Comparison of ENCODE assay signal across 19 cellular contexts in the genomic region with DNA sequence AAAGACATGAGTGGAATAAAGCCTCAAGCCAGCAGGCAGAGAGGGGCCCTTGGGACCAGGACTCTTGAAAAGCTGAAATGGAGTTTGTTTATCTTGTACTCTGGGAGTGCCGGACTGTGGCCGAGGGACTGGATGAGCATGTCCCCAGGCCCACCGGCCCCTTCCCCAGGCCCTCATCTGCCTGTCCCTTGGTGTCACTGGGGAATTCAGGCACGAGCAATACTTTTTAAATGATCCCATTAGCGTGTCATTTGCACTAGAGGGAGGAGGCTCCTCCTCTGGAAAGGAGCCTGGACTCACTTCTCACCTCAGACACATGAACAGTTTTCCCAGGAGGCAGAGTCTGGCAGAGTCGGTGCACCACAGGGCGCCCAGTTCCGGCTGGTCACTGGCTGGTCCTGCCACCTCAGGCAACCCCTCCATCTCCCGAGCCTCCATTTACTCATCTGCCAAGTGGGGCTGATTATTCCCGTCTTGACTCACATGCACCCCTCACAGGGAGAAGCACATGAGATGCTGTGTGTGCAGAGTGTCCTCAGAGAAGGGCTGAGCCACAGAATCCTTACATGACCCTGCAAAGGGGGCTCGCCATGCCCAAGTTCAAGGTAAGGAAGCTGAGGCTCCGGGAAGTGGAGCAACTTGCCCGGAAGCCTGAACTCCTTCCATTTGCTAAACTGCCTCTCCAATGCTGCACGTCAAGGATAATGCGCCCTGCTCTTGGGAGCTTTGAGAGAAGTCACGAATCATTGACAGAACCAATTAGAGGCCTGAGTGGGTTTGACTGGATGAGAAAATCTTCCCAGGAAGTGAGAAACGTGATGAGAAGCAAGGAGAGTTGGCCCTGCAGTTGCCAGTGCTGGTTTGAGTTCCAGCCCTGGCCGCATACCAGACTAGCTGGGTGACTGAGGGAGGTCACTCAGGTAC. TPM values are rescaled to one million over a fixed set of nuclear protein-coding genes. Genes with fewer than 3 reads are reported as not detected.
DNase-seq lines count a peak whose midpoint lies in the region; ATAC-seq, FAIRE-seq and TF ChIP-seq lines count a peak whose summit lies in the region.
"Had no signal": no experiment of that assay in that cellular context is flagged by ENCODE, and none has a peak within 500 bp of the region (broad histone marks: within the 10 kb centered on the region; RNA-seq: fewer than 3 reads in every experiment).

No MANE protein-coding gene starts in this region.

- H3K9me3 Mint-ChIP-seq in nephron, result no peaks in the 10 kb centered on the region
- H3K9me3 Mint-ChIP-seq: activated T-helper 2 cell treated with anti-CD3 and anti-CD28 coated beads, Interferon-gamma antibody, Interleukin-2, Interleukin-4, amounts not matched to agents 10 μg/mL and 5 μg/mL and 100 μg/mL, durations not matched to agents 14 hours and 24 hours and 36 hours; memory B cell had no signal

- no peak for TF ChIP-seq CTCF in esophagus squamous epithelium (IDR thresholded peaks at IDR 0.05)
- no peak for TF ChIP-seq CTCF in nephron (IDR thresholded peaks at IDR 0.05; ENCODE audit: unreplicated experiment in 3 of 3)
- no peak for TF ChIP-seq CTCF in upper lobe of right lung (IDR thresholded peaks at IDR 0.05)

- DNase-seq in Right ventricle myocardium inferior (ENCODE audit: missing footprints) (peak; percentile 56), cardiac septum (ENCODE audit: low spot score) (no peak), esophagus squamous epithelium (lab: John Stamatoyannopoulos, UW) (no peak), upper lobe of right lung (peak; percentile 61), frontal cortex (ENCODE audit: low spot score in 2 of 2) (no peak), pons (ENCODE audit: low spot score) (no peak)
- DNase-seq: dermis blood vessel endothelial cell, DND-41, NCI-H446 treated with DMSO at 0.1 percent for 48 hours, T-helper 2 cell had no signal

- H3K4me3 ChIP-seq in esophagus squamous epithelium (no peak overlapping the region), upper lobe of right lung (no peak overlapping the region)

- intact Hi-C loops in Right ventricle myocardium inferior (cut with DNase I), result no loop called here
- intact Hi-C loops in cardiac septum (cut with DNase I), result no loop called here
- intact Hi-C loops in esophagus squamous epithelium (cut with DNase I), result no loop called here
- intact Hi-C loops in upper lobe of right lung (cut with DNase I), result no loop called here

- ATAC-seq in Right ventricle myocardium inferior, result peak; percentile 39
- ATAC-seq in upper lobe of right lung, result no peak
- no peak for ATAC-seq in HG02610 (IDR thresholded peaks at IDR 0.05; ENCODE audit: unreplicated experiment)

- H3K36me3 ChIP-seq in esophagus squamous epithelium (no peaks in the 10 kb centered on the region), upper lobe of right lung (no peaks in the 10 kb centered on the region)

- 63 to 66% methylated on average over 14 to 16 of the region's 18 CpGs for WGBS in esophagus squamous epithelium, 2 donors

- peaks cover 73% of the 10 kb centered on the region for H3K4me1 Mint-ChIP-seq in nephron

- no peak for FAIRE-seq in frontal cortex (lab: Jason Lieb, UNC)

- no peaks in the 10 kb centered on the region for H3K36me3 Mint-ChIP-seq in nephron (ENCODE audit: low read depth)
- H3K36me3 Mint-ChIP-seq: memory B cell had no signal

- peaks cover 47% of the 10 kb centered on the region for H3K27me3 Mint-ChIP-seq in nephron (ENCODE audit: low read depth)

- H3K27me3 ChIP-seq in esophagus squamous epithelium, result peaks cover 0 to 29% (median 0%) of the 10 kb centered on the region in 4 donors
- H3K27me3 ChIP-seq in upper lobe of right lung, result peaks cover 4% of the 10 kb centered on the region

- TF ChIP-seq POLR2A in esophagus squamous epithelium (IDR thresholded peaks at IDR 0.05), result no peak

- H3K9me3 ChIP-seq in esophagus squamous epithelium (no peaks in the 10 kb centered on the region), upper lobe of right lung (no peaks in the 10 kb centered on the region)

- peak overlapping the region; percentile 56 to 90 (median 65) for H3K27ac Mint-ChIP-seq in nephron
- H3K27ac Mint-ChIP-seq: activated T-helper 2 cell treated with anti-CD3 and anti-CD28 coated beads, Interferon-gamma antibody, Interleukin-2, Interleukin-4, amounts not matched to agents 10 μg/mL and 5 μg/mL and 100 μg/mL, durations not matched to agents 14 hours and 24 hours and 36 hours; memory B cell had no signal

- peak overlapping the region in 3 of 4 donors; percentile 25 to 73 (median 25) for H3K27ac ChIP-seq in esophagus squamous epithelium
- H3K27ac ChIP-seq in upper lobe of right lung, result peak overlapping the region; percentile 30

- no peak overlapping the region for H3K4me3 Mint-ChIP-seq in nephron
- H3K4me3 Mint-ChIP-seq: memory B cell had no signal

- H3K4me1 ChIP-seq in esophagus squamous epithelium (peaks cover 3 to 42% (median 18%) of the 10 kb centered on the region in 3 donors), upper lobe of right lung (peaks cover 52% of the 10 kb centered on the region)

RNA-seq across cellular contexts. Expression of gene CIB4, which starts 26.7 kb away (rescaled TPM):
- total RNA-seq in Right ventricle myocardium inferior, result not detected
- total RNA-seq in cardiac septum, result not detected
- total RNA-seq in esophagus squamous epithelium, result under 1 TPM in 1 of 4 donors, not detected in 3; 0.57 TPM
- total RNA-seq in upper lobe of right lung, result not detected
- total RNA-seq in frontal cortex, result not detected
- total RNA-seq: activated T-helper 2 cell treated with anti-CD3 and anti-CD28 coated beads, Interferon-gamma antibody, Interleukin-2, Interleukin-4, amounts not matched to agents 10 μg/mL and 5 μg/mL and 100 μg/mL, durations not matched to agents 14 hours and 24 hours and 36 hours; dermis blood vessel endothelial cell; fibroblast of lung; MCF 10A; osteoblast; RPMI7951; urinary bladder had no signal

Comparison
In these comparisons a context has a peak if more than half of its experiments do, and no peak if none do; other contexts are left out.
1. DNase-seq: peak in Right ventricle myocardium inferior (single experiment) and upper lobe of right lung (single experiment); none in cardiac septum (single experiment), esophagus squamous epithelium (single experiment), frontal cortex (0 of 2) and pons (single experiment).